Comparison of ENCODE assay signal across 35 cellular contexts in the genomic region with DNA sequence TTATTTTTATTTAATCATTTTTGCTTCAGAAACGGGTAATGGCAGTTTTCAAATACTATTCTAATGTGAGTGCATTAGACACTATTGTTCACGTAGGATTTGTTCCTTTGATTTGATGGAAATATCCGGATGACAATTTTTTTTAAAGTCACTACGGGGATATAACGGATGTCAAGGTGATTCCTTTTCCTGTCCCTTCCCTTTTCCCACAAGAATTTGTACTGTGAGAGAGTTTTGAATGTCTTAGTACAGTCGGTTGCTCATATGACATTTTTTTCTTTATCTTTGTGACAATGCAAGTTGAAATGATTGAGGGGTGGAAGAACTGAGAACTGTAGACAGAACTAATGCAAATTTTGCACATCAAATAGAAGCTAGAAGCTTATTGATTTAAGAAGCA.
"Had no signal": no experiment of that assay in that cellular context is flagged by ENCODE, and none has a peak within 500 bp of the region (broad histone marks: within the 10 kb centered on the region; RNA-seq: fewer than 3 reads in every experiment).

No MANE protein-coding gene starts in this region.

- H3K27ac ChIP-seq: KMS-11 had no signal

- H3K4me2 ChIP-seq: KMS-11 had no signal

- H3K9me3 ChIP-seq: MG63 had no signal

- H3K36me3 ChIP-seq: MG63 had no signal

- H3K27me3 ChIP-seq: MG63 had no signal

- H3K4me3 ChIP-seq: MG63 had no signal

- DNase-seq: Karpas-422, Kasumi-1, MG63, MM.1S, MV-4-11, NCI-H1048, NCI-H1092, NCI-H1092 treated with DMSO at 0.1 percent for 48 hours, NCI-H1105, NCI-H1105 treated with DMSO at 0.1 percent for 48 hours, NCI-H1417, NCI-H1417 treated with DMSO at 0.1 percent for 48 hours, NCI-H1436, NCI-H1436 treated with DMSO at 0.1 percent for 48 hours, NCI-H146, NCI-H1694, NCI-H1694 treated with DMSO at 0.1 percent for 48 hours, NCI-H187, NCI-H187 treated with DMSO at 0.1 percent for 48 hours, NCI-H1930, NCI-H2029, NCI-H2029 treated with DMSO at 0.1 percent for 48 hours, NCI-H2081, NCI-H2081 treated with DMSO at 0.1 percent for 48 hours, NCI-H2107, NCI-H2171, NCI-H2171 treated with DMSO at 0.1 percent for 48 hours, NCI-H2227 treated with DMSO at 0.1 percent for 48 hours, NCI-H226, NCI-H345, NCI-H446, NCI-H446 treated with DMSO at 0.1 percent for 48 hours, NCI-H510A, NCI-H510A treated with DMSO at 0.1 percent for 48 hours had no signal

- H3K9ac ChIP-seq: KMS-11 had no signal
